ENCODE assay signal across 9 cellular contexts in the genomic region with DNA sequence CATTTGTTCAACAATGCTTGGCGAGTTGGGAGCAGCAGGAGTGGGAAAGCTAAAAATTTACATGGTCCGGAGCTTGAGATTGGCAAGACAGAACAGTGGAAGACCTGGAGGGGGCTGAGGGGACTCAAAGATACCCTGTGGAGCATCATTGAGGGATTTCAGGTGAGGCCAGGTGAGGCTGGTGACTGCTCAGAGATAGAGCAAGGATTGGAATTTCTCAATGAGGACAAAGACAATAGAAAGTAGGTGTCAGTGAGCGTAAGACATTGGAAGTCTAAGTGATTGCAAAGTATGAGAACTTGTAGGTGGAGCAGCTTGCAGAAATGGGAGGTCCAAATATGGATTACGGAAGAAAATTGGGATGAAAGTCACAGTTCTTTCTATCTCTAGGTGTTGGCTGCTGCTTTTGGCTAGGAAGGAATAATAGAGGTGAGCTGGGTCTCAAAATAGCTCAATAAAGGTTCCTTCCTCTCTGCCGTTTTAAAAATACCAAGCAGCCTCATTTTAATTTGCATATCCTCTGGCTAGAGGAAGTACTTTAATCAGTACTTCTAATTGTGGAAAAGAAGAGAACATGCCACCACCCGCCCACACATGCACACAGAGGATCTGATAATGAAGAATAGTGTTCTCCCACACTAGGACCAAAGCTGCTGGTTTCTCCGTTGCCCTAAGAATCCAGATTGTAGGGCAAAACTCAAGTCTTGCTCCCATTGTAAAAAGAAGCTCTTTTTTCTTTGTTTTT. TPM values are rescaled to one million over a fixed set of nuclear protein-coding genes. Genes with fewer than 3 reads are reported as not detected.
DNase-seq lines count a peak whose midpoint lies in the region; ATAC-seq, FAIRE-seq and TF ChIP-seq lines count a peak whose summit lies in the region.
"Had no signal": no experiment of that assay in that cellular context is flagged by ENCODE, and none has a peak within 500 bp of the region (broad histone marks: within the 10 kb centered on the region; RNA-seq: fewer than 3 reads in every experiment).

No MANE protein-coding gene starts in this region.

- FAIRE-seq in kidney (lab: Jason Lieb, UNC), result no peak
- FAIRE-seq: G401.6 had no signal

- H3K27ac Mint-ChIP-seq in CD4-positive, alpha-beta T cell, result peak overlapping the region; percentile 76
- H3K27ac Mint-ChIP-seq in activated naive CD8-positive, alpha-beta T cell treated with anti-CD3 and anti-CD28 coated beads for 36 hours, result peak overlapping the region; percentile 92
- peak overlapping the region; percentile 89 for H3K27ac Mint-ChIP-seq in stimulated activated naive CD8-positive, alpha-beta T cell treated with anti-CD3 and anti-CD28 coated beads, Interleukin-15, Interleukin-2, amounts not matched to agents 100 ng/mL and 50 ng/mL, for 24 hours

- H3K79me2 ChIP-seq in Loucy (ENCODE audit: insufficient read depth, low read length), result peaks cover 7% of the 10 kb centered on the region; the same call in 1 of the 2 replicates

- no peaks in the 10 kb centered on the region for H3K27me3 ChIP-seq in CD4-positive, alpha-beta T cell (ENCODE audit: control insufficient read depth, insufficient read depth, low read length)
- no peaks in the 10 kb centered on the region for H3K27me3 ChIP-seq in Loucy (ENCODE audit: insufficient read depth, low read length, poor library complexity, severe bottlenecking)

- H2AFZ ChIP-seq in Loucy (ENCODE audit: low read length), result no peak overlapping the region

- H3K9me3 Mint-ChIP-seq in CD4-positive, alpha-beta T cell, result no peaks in the 10 kb centered on the region
- H3K9me3 Mint-ChIP-seq in activated naive CD8-positive, alpha-beta T cell treated with anti-CD3 and anti-CD28 coated beads for 36 hours, result no peaks in the 10 kb centered on the region
- no peaks in the 10 kb centered on the region for H3K9me3 Mint-ChIP-seq in stimulated activated naive CD8-positive, alpha-beta T cell treated with anti-CD3 and anti-CD28 coated beads, Interleukin-15, Interleukin-2, amounts not matched to agents 100 ng/mL and 50 ng/mL, for 24 hours

- H3K4me3 Mint-ChIP-seq in CD4-positive, alpha-beta T cell, result peak overlapping the region; percentile 4
- peak overlapping the region; percentile 66 for H3K4me3 Mint-ChIP-seq in activated naive CD8-positive, alpha-beta T cell treated with anti-CD3 and anti-CD28 coated beads for 36 hours
- H3K4me3 Mint-ChIP-seq in stimulated activated naive CD8-positive, alpha-beta T cell treated with anti-CD3 and anti-CD28 coated beads, Interleukin-15, Interleukin-2, amounts not matched to agents 100 ng/mL and 50 ng/mL, for 24 hours, result peak overlapping the region; percentile 31

- POLR2A ChIA-PET in CD4-positive, alpha-beta T cell (lab: Charles Lee), result interaction anchor here (0.8 to 3.9 kb wide), 12 partner anchors 20 to 168 kb away, joined by 3 to 23 read pairs (median 4); a partner anchor contains a TSS

- TF ChIP-seq CTCF in CD4-positive, alpha-beta T cell (IDR thresholded peaks at IDR 0.05), result no peak
- TF ChIP-seq CTCF in Loucy (conservative IDR thresholded peaks at IDR 0.05; ENCODE audit: low read length) (no peak), kidney (IDR thresholded peaks at IDR 0.05; ENCODE audit: borderline replicate concordance, extremely low read depth, insufficient read depth) (no peak)

- H3F3A ChIP-seq in Loucy (ENCODE audit: low read depth), result no peaks in the 10 kb centered on the region

- DNase-seq in CD4-positive, alpha-beta T cell, result no peak
- peak; percentile 43 for DNase-seq in activated naive CD8-positive, alpha-beta T cell treated with anti-CD3 and anti-CD28 coated beads for 36 hours
- no peak for DNase-seq in kidney
- no peak for DNase-seq in NCI-H187 (lab: John Stamatoyannopoulos, UW)
- no peak for DNase-seq in Right ventricle myocardium inferior (ENCODE audit: missing footprints)

- H3K4me2 ChIP-seq in Loucy (ENCODE audit: low read depth, low read length, poor library complexity, severe bottlenecking), result peak overlapping the region; percentile 29

- no peaks in the 10 kb centered on the region for H3K27me3 Mint-ChIP-seq in CD4-positive, alpha-beta T cell
- H3K27me3 Mint-ChIP-seq in activated naive CD8-positive, alpha-beta T cell treated with anti-CD3 and anti-CD28 coated beads for 36 hours, result no peaks in the 10 kb centered on the region
- no peaks in the 10 kb centered on the region for H3K27me3 Mint-ChIP-seq in stimulated activated naive CD8-positive, alpha-beta T cell treated with anti-CD3 and anti-CD28 coated beads, Interleukin-15, Interleukin-2, amounts not matched to agents 100 ng/mL and 50 ng/mL, for 24 hours

- peaks cover 91% of the 10 kb centered on the region for H3K36me3 Mint-ChIP-seq in CD4-positive, alpha-beta T cell (ENCODE audit: low read depth)
- peaks cover 73% of the 10 kb centered on the region for H3K36me3 Mint-ChIP-seq in activated naive CD8-positive, alpha-beta T cell treated with anti-CD3 and anti-CD28 coated beads for 36 hours
- H3K36me3 Mint-ChIP-seq in stimulated activated naive CD8-positive, alpha-beta T cell treated with anti-CD3 and anti-CD28 coated beads, Interleukin-15, Interleukin-2, amounts not matched to agents 100 ng/mL and 50 ng/mL, for 24 hours (ENCODE audit: low read depth), result peaks cover 57% of the 10 kb centered on the region

- no peaks in the 10 kb centered on the region for H3K9me2 ChIP-seq in Loucy (replicated peaks; ENCODE audit: low read depth, low read length)

- H3K4me3 ChIP-seq in Loucy (ENCODE audit: low read length, poor library complexity, severe bottlenecking) (peak overlapping the region; percentile 31), kidney (ENCODE audit: low read length in 2 of 2) (no peak overlapping the region)

- H3K36me3 ChIP-seq in Loucy (ENCODE audit: insufficient read depth, low read length), result peaks cover 83% of the 10 kb centered on the region
- H3K36me3 ChIP-seq in kidney (ENCODE audit: control insufficient read depth in 1 of 2, insufficient read depth in 2 of 2, low read length in 2 of 2), result peaks cover 4 to 19% of the 10 kb centered on the region in 2 donors

- no peaks in the 10 kb centered on the region for H3K9me3 ChIP-seq in CD4-positive, alpha-beta T cell (ENCODE audit: control insufficient read depth, low read length)
- no peaks in the 10 kb centered on the region for H3K9me3 ChIP-seq in Loucy (ENCODE audit: insufficient read depth, low read depth, low read length)
- no peaks in the 10 kb centered on the region for H3K9me3 ChIP-seq in kidney (ENCODE audit: control insufficient read depth in 1 of 2, low read length in 2 of 2)

- H3K4me1 Mint-ChIP-seq in CD4-positive, alpha-beta T cell (ENCODE audit: low read depth), result peaks cover 68% of the 10 kb centered on the region
- H3K4me1 Mint-ChIP-seq in activated naive CD8-positive, alpha-beta T cell treated with anti-CD3 and anti-CD28 coated beads for 36 hours, result peaks cover 57% of the 10 kb centered on the region
- peaks cover 65% of the 10 kb centered on the region for H3K4me1 Mint-ChIP-seq in stimulated activated naive CD8-positive, alpha-beta T cell treated with anti-CD3 and anti-CD28 coated beads, Interleukin-15, Interleukin-2, amounts not matched to agents 100 ng/mL and 50 ng/mL, for 24 hours (ENCODE audit: low read depth)

- intact Hi-C loops in CD4-positive, alpha-beta T cell (cut with DNase I, micrococcal nuclease), result no loop called here
- intact Hi-C loops in kidney (cut with DNase I) (no loop called here), Right ventricle myocardium inferior (cut with DNase I) (no loop called here)

- peak; percentile 77 for ATAC-seq in CD4-positive, alpha-beta T cell (ENCODE audit: poor library complexity)
- ATAC-seq in GM21447 (IDR thresholded peaks at IDR 0.05; ENCODE audit: unreplicated experiment) (peak; percentile 87), Right ventricle myocardium inferior (no peak)

- H4K20me1 ChIP-seq in Loucy (ENCODE audit: insufficient read depth, low read length, poor library complexity, severe bottlenecking), result no peaks in the 10 kb centered on the region

- H3K9ac ChIP-seq in Loucy (ENCODE audit: low read depth, low read length, poor library complexity, severe bottlenecking), result peak overlapping the region; percentile 31
- no peak overlapping the region for H3K9ac ChIP-seq in kidney (ENCODE audit: low read length in 2 of 2)

- peaks cover 15% of the 10 kb centered on the region for H3K4me1 ChIP-seq in Loucy (ENCODE audit: insufficient read depth, low read length, poor library complexity, severe bottlenecking)
- no peaks in the 10 kb centered on the region for H3K4me1 ChIP-seq in kidney (ENCODE audit: control insufficient read depth in 1 of 2, insufficient read depth in 1 of 2, low read depth in 1 of 2, low read length in 2 of 2)

- CTCF ChIA-PET in CD4-positive, alpha-beta T cell (lab: Charles Lee), result interaction anchor here (0.9 to 1.5 kb wide), 3 partner anchors 12 to 44 kb away, joined by 3 to 4 read pairs (median 3); no protein-coding TSS in a partner anchor

- H3K27ac ChIP-seq in CD4-positive, alpha-beta T cell (ENCODE audit: low read depth, low read length), result peak overlapping the region; percentile 15
- no peak overlapping the region for H3K27ac ChIP-seq in kidney (ENCODE audit: low read depth in 2 of 2, low read length in 2 of 2)

RNA-seq across cellular contexts. Expression of a gene that starts 42.4 kb away (rescaled TPM):
- 100 to 1,000 TPM; 235 to 241 TPM for total RNA-seq in CD4-positive, alpha-beta T cell
- 10 to 100 TPM; 47.5 to 47.9 TPM for total RNA-seq in activated naive CD8-positive, alpha-beta T cell treated with anti-CD3 and anti-CD28 coated beads for 36 hours
- total RNA-seq in kidney (74.2 TPM), Right ventricle myocardium inferior (6.1 TPM)
- 15.2 TPM for polyA plus RNA-seq in kidney (ENCODE audit: insufficient read depth, low read depth, low replicate concordance)

Comparison
In these comparisons a context has a peak if more than half of its experiments do, and no peak if none do; other contexts are left out.
1. H3K4me3 Mint-ChIP-seq: peak in every context shown above with its lines; median percentile 66 in activated naive CD8-positive, alpha-beta T cell treated with anti-CD3 and anti-CD28 coated beads for 36 hours; 31 in stimulated activated naive CD8-positive, alpha-beta T cell treated with anti-CD3 and anti-CD28 coated beads, Interleukin-15, Interleukin-2, amounts not matched to agents 100 ng/mL and 50 ng/mL, for 24 hours; 4 in CD4-positive, alpha-beta T cell.